Comparison of ENCODE assay signal across 8 cellular contexts in genomic region chr10:123995461-123996131, GRCh38.
A peak's percentile ranks its signal among the peaks of the same experiment; 100 is the strongest.
DNase-seq lines count a peak whose midpoint lies in the region; ATAC-seq and TF ChIP-seq lines count a peak whose summit lies in the region.

No MANE protein-coding gene starts in this region.

- no peaks in the 10 kb centered on the region for H3K9me3 ChIP-seq in fibroblast of lung (ENCODE audit: control insufficient read depth, insufficient read depth, low read depth, low read length)

- peak overlapping the region; percentile 86 for H3K27ac ChIP-seq in fibroblast of lung (ENCODE audit: insufficient read depth, low read length)

- POLR2A ChIA-PET in T-cell (lab: Charles Lee): no interaction called here

- no peak overlapping the region for H3K27ac Mint-ChIP-seq in T-cell
- H3K27ac Mint-ChIP-seq in naive B cell: peak overlapping the region in 1 of 6 donors; percentile 52

- H3K9me3 Mint-ChIP-seq in T-cell (no peaks in the 10 kb centered on the region), naive B cell (peaks cover 0 to under 1% (median 0%) of the 10 kb centered on the region in 7 donors)

- H3K4me2 ChIP-seq in fibroblast of lung (ENCODE audit: extremely low read depth, insufficient read depth, low read length): peak overlapping the region; percentile 94

- H4K20me1 ChIP-seq in fibroblast of lung (ENCODE audit: control insufficient read depth, extremely low read depth, insufficient read depth, low read length): no peaks in the 10 kb centered on the region

- H3K36me3 Mint-ChIP-seq in T-cell: no peaks in the 10 kb centered on the region
- peaks cover 3 to 5% of the 10 kb centered on the region in 2 donors for H3K36me3 Mint-ChIP-seq in naive B cell

- H3K4me1 Mint-ChIP-seq in T-cell: peaks cover 15 to 20% (median 16%) of the 10 kb centered on the region in 3 donors
- H3K4me1 Mint-ChIP-seq in naive B cell: peaks cover 21 to 42% (median 34%) of the 10 kb centered on the region in 3 donors

- peak overlapping the region; percentile 46 for H2AFZ ChIP-seq in fibroblast of lung (ENCODE audit: low read length)

- DNase-seq in SIG-M5 treated with dmso at 0.1 percent for 504 hours (lab: John Stamatoyannopoulos, UW; ENCODE audit: unreplicated experiment) (peak; percentile 10), SIG-M5 (lab: John Stamatoyannopoulos, UW) (no peak), HK-2 (ENCODE audit: unreplicated experiment) (peak; percentile 89), T-cell (peak in 3 of 34 experiments; percentile 18 to 29 (median 23)), fibroblast of lung (ENCODE audit: low read depth in 2 of 2) (peak; percentile 93 to 96), naive B cell (peak; percentile 42), NCI-H1105 treated with DMSO at 0.1 percent for 48 hours (lab: John Stamatoyannopoulos, UW) (no peak)

- H3K9ac ChIP-seq in fibroblast of lung (ENCODE audit: insufficient read depth, low read length): no peak overlapping the region

- peak overlapping the region in 3 of 4 experiments; percentile 27 to 39 (median 32) for H3K4me3 ChIP-seq in fibroblast of lung (replicated peaks in 1 of 4; ENCODE audit: control extremely low read depth in 1 of 4, insufficient read depth in 1 of 4, low read depth in 3 of 4, low read length in 4 of 4)

- H3K36me3 ChIP-seq in fibroblast of lung (ENCODE audit: control insufficient read depth, insufficient read depth, low read length): no peaks in the 10 kb centered on the region

- peaks cover 11% of the 10 kb centered on the region for H3K27me3 ChIP-seq in fibroblast of lung (ENCODE audit: control insufficient read depth, insufficient read depth, low read length)

- CTCF ChIA-PET in T-cell (lab: Charles Lee): interaction anchor here (0.6 to 5.4 kb wide), 6 partner anchors 9 to 459 kb away, joined by 3 to 73 read pairs (median 10); no protein-coding TSS in a partner anchor

- H3K79me2 ChIP-seq in fibroblast of lung (ENCODE audit: control insufficient read depth, insufficient read depth, low read length): no peaks in the 10 kb centered on the region

- H3K27me3 Mint-ChIP-seq in T-cell: peaks cover 47 to 63% of the 10 kb centered on the region in 2 donors
- peaks cover 22 to 37% (median 25%) of the 10 kb centered on the region in 3 donors for H3K27me3 Mint-ChIP-seq in naive B cell

- peak overlapping the region; percentile 28 to 67 (median 60) for H3K4me3 Mint-ChIP-seq in T-cell
- H3K4me3 Mint-ChIP-seq in naive B cell: peak overlapping the region in 7 of 8 donors; percentile 59 to 84 (median 66)

- ATAC-seq in T-cell (replicated peaks in 1 of 4) (peak; percentile 52 to 57 (median 54)), naive B cell (ENCODE audit: low read depth in 2 of 2) (peak; percentile 72 to 76), HG02870 (IDR thresholded peaks at IDR 0.05; ENCODE audit: unreplicated experiment) (no peak)

- TF ChIP-seq CTCF in fibroblast of lung (conservative IDR thresholded peaks at IDR 0.05 in 1 of 2, IDR thresholded peaks at IDR 0.05 in 1 of 2; ENCODE audit: low read depth in 1 of 2, low read length in 2 of 2): peak; percentile 15 to 49

- peaks cover 12% of the 10 kb centered on the region for H3K4me1 ChIP-seq in fibroblast of lung (ENCODE audit: control insufficient read depth, extremely low read depth, insufficient read depth, low read length)

Comparison
In these comparisons a context has a peak if more than half of its experiments do, and no peak if none do; other contexts are left out.
1. DNase-seq: peak in SIG-M5 treated with dmso at 0.1 percent for 504 hours (single experiment), HK-2 (single experiment), fibroblast of lung (2 of 2) and naive B cell (single experiment); none in SIG-M5 (single experiment) and NCI-H1105 treated with DMSO at 0.1 percent for 48 hours (single experiment).